ENCODE assay signal across 9 cellular contexts in genomic region chr1:13965770-13966398, GRCh38.
DNase-seq lines count a peak whose midpoint lies in the region; ATAC-seq, FAIRE-seq and TF ChIP-seq lines count a peak whose summit lies in the region.
"Had no signal": no experiment of that assay in that cellular context is flagged by ENCODE, and none has a peak within 500 bp of the region (broad histone marks: within the 10 kb centered on the region; RNA-seq: fewer than 3 reads in every experiment).

No MANE protein-coding gene starts in this region.

- no peak for ATAC-seq in activated naive CD4-positive, alpha-beta T cell treated with anti-CD3 and anti-CD28 coated beads, Interleukin-2, amount 50 U/mL, for 72 hours

- peaks cover 1 to 5% of the 10 kb centered on the region in 2 donors for H3K9me3 ChIP-seq in kidney (ENCODE audit: control insufficient read depth in 1 of 2, low read length in 2 of 2)

- POLR2A ChIA-PET in MCF 10A (lab: Yijun Ruan, JAX) = interaction anchor here (0.6 to 1.3 kb wide), 5 partner anchors 16 to 782 kb away, joined by 3 to 5 read pairs (median 3); no protein-coding TSS in a partner anchor

- TF ChIP-seq CTCF in GM12875 (IDR thresholded peaks at IDR 0.05; ENCODE audit: borderline replicate concordance, insufficient read depth, low read depth, low read length) (peak; percentile 34; the same call in 1 of the 2 replicates), MCF 10A (IDR thresholded peaks at IDR 0.05; ENCODE audit: unreplicated experiment) (peak; percentile 79), kidney (IDR thresholded peaks at IDR 0.05; ENCODE audit: borderline replicate concordance, extremely low read depth, insufficient read depth) (peak; percentile 48), type B pancreatic cell (conservative IDR thresholded peaks at IDR 0.05) (peak; percentile 84)

- H3K36me3 Mint-ChIP-seq in MCF 10A (ENCODE audit: insufficient read depth, unreplicated experiment) (no peaks in the 10 kb centered on the region), type B pancreatic cell (no peaks in the 10 kb centered on the region)
- peaks cover 0 to 8% of the 10 kb centered on the region in 2 donors for H3K36me3 Mint-ChIP-seq in activated naive CD4-positive, alpha-beta T cell treated with anti-CD3 and anti-CD28 coated beads, Interleukin-2, amount 50 U/mL, for 72 hours
- H3K36me3 Mint-ChIP-seq: activated naive CD8-positive, alpha-beta T cell treated with anti-CD3 and anti-CD28 coated beads, Interleukin-2, amount 10 ng/mL, durations not matched to agents 7 days and 5 days had no signal

- no peak overlapping the region for H3K4me3 ChIP-seq in GM12875 (ENCODE audit: low read depth, low read length)
- no peak overlapping the region for H3K4me3 ChIP-seq in kidney (ENCODE audit: low read length in 2 of 2)

- H3K4me1 Mint-ChIP-seq in MCF 10A (ENCODE audit: insufficient read depth, unreplicated experiment) (peaks cover 9% of the 10 kb centered on the region), type B pancreatic cell (ENCODE audit: unreplicated experiment) (peaks cover 3% of the 10 kb centered on the region)
- H3K4me1 Mint-ChIP-seq: activated naive CD8-positive, alpha-beta T cell treated with anti-CD3 and anti-CD28 coated beads, Interleukin-2, amount 10 ng/mL, durations not matched to agents 7 days and 5 days had no signal

- intact Hi-C loops in MCF 10A (cut with micrococcal nuclease) (loop anchor here (1.0 to 5.0 kb wide), 8 partner anchors 131 to 1136 kb away; no protein-coding TSS in a partner anchor), kidney (cut with DNase I) (no loop called here), posterior vena cava (cut with DNase I) (loop anchor here (5.0 to 10.0 kb wide), 3 partner anchors 141 to 1089 kb away; no protein-coding TSS in a partner anchor)

- no peak overlapping the region for H3K27ac Mint-ChIP-seq in MCF 10A (ENCODE audit: low read depth, unreplicated experiment)
- no peak overlapping the region for H3K27ac Mint-ChIP-seq in type B pancreatic cell
- H3K27ac Mint-ChIP-seq in activated naive CD4-positive, alpha-beta T cell treated with anti-CD3 and anti-CD28 coated beads, Interleukin-2, amount 50 U/mL, for 72 hours = no peak overlapping the region
- H3K27ac Mint-ChIP-seq: activated naive CD8-positive, alpha-beta T cell treated with anti-CD3 and anti-CD28 coated beads, Interleukin-2, amount 10 ng/mL, durations not matched to agents 7 days and 5 days had no signal

- no peak for FAIRE-seq in kidney (lab: Jason Lieb, UNC)

- no peaks in the 10 kb centered on the region for H3K4me1 ChIP-seq in kidney (ENCODE audit: control insufficient read depth in 1 of 2, insufficient read depth in 1 of 2, low read depth in 1 of 2, low read length in 2 of 2)

- no peak overlapping the region for H3K9ac ChIP-seq in kidney (ENCODE audit: low read length in 2 of 2)

- CTCF ChIA-PET in MCF 10A (lab: Yijun Ruan, JAX) = interaction anchor here (0.5 to 2.0 kb wide), 43 partner anchors 8 to 1135 kb away, joined by 3 to 12 read pairs (median 4); no protein-coding TSS in a partner anchor

- BruUV-seq in MCF 10A (replicated peaks; lab: Mats Ljungman, UMichigan) = no TSS peak

- H3K36me3 ChIP-seq in kidney (ENCODE audit: control insufficient read depth in 1 of 2, insufficient read depth in 2 of 2, low read length in 2 of 2) = no peaks in the 10 kb centered on the region

- H3K27me3 Mint-ChIP-seq in MCF 10A (ENCODE audit: insufficient read depth, unreplicated experiment) = no peaks in the 10 kb centered on the region
- peaks cover 47% of the 10 kb centered on the region for H3K27me3 Mint-ChIP-seq in type B pancreatic cell

- H3K4me3 Mint-ChIP-seq in MCF 10A (ENCODE audit: unreplicated experiment) = no peak overlapping the region
- no peak overlapping the region for H3K4me3 Mint-ChIP-seq in type B pancreatic cell
- H3K4me3 Mint-ChIP-seq: activated naive CD8-positive, alpha-beta T cell treated with anti-CD3 and anti-CD28 coated beads, Interleukin-2, amount 10 ng/mL, durations not matched to agents 7 days and 5 days had no signal

- H3K9me3 Mint-ChIP-seq in MCF 10A (ENCODE audit: unreplicated experiment) (peaks cover 3% of the 10 kb centered on the region), type B pancreatic cell (peaks cover 7% of the 10 kb centered on the region)
- peaks cover 1 to 8% of the 10 kb centered on the region in 2 donors for H3K9me3 Mint-ChIP-seq in activated naive CD4-positive, alpha-beta T cell treated with anti-CD3 and anti-CD28 coated beads, Interleukin-2, amount 50 U/mL, for 72 hours

- DNase-seq in A172 (ENCODE audit: low spot score) (peak; percentile 40), NCI-H2196 treated with DMSO at 0.1 percent for 48 hours (lab: John Stamatoyannopoulos, UW; ENCODE audit: unreplicated experiment) (peak; percentile 83), MCF 10A (ENCODE audit: unreplicated experiment) (peak; percentile 68), kidney (no peak), type B pancreatic cell (ENCODE audit: extremely low spot score, unreplicated experiment) (peak; percentile 74), posterior vena cava (ENCODE audit: low spot score) (no peak)
- DNase-seq in activated naive CD4-positive, alpha-beta T cell treated with anti-CD3 and anti-CD28 coated beads, Interleukin-2, amount 50 U/mL, for 72 hours (ENCODE audit: low spot score in 2 of 2) = no peak
- DNase-seq: activated naive CD8-positive, alpha-beta T cell treated with anti-CD3 and anti-CD28 coated beads, Interleukin-2, amount 10 ng/mL, durations not matched to agents 7 days and 5 days had no signal

- no peak overlapping the region for H3K27ac ChIP-seq in kidney (ENCODE audit: low read depth in 2 of 2, low read length in 2 of 2)

Comparison
In these comparisons a context has a peak if more than half of its experiments do, and no peak if none do; other contexts are left out.
1. DNase-seq: peak in A172 (single experiment), NCI-H2196 treated with DMSO at 0.1 percent for 48 hours (single experiment), MCF 10A (single experiment) and type B pancreatic cell (single experiment); none in kidney (single experiment), activated naive CD4-positive, alpha-beta T cell treated with anti-CD3 and anti-CD28 coated beads, Interleukin-2, amount 50 U/mL, for 72 hours (0 of 2) and posterior vena cava (single experiment).
2. CTCF ChIP-seq: peak in every context shown above with its lines; median percentile 84 in type B pancreatic cell; 79 in MCF 10A; 48 in kidney; 34 in GM12875.